In the genomic region with DNA sequence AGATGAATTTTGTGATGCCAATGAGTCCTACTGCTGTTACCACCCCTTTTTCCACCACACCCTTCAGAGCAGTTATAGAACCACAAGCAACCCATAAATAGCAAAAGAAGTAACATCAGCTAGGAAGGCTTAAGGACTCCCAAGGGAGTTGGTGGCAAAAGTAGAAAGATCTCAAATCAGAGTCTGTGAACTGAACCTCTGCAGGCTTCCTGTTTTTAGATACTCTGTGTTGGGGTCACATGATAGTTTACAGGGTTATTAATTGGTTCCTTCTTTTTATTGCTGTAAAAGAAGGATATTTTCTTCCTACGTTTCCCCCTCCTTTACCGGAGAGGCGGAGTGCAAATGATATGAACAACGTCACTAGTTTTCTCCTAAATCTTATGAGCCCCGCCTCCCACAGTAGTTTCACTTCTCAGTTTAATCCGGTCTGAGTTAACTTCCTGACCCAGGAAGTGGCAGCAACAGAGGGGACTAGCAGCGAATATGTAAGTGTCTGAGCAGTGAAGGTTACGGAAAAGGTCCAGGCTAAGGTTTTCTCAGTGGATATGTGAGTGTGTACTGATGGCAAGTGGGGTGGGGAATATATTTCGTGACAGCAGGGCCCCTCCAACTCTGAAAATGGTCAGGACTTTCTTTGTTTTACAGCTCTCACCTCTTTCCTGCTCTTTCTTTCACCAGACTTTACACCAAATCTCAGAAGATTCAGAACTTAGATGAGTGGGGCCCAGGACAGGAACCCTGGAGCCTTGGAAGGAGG, we compare ENCODE assay signal across 1 cellular context.
TF ChIP-seq lines count a peak whose summit lies in the region.

A gene with protein sequence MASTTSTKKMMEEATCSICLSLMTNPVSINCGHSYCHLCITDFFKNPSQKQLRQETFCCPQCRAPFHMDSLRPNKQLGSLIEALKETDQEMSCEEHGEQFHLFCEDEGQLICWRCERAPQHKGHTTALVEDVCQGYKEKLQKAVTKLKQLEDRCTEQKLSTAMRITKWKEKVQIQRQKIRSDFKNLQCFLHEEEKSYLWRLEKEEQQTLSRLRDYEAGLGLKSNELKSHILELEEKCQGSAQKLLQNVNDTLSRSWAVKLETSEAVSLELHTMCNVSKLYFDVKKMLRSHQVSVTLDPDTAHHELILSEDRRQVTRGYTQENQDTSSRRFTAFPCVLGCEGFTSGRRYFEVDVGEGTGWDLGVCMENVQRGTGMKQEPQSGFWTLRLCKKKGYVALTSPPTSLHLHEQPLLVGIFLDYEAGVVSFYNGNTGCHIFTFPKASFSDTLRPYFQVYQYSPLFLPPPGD (plus strand): TSS at position 435 of the 760 bp plus-strand sequence. CDS start 3,721 bp downstream, outside the sequence.

TF ChIP-seq in K562, 482 proteins besides CTCF, POLR2A, EP300 and RAD21 (continued from another document and continues in another):
- TF ChIP-seq, protein P1, sequence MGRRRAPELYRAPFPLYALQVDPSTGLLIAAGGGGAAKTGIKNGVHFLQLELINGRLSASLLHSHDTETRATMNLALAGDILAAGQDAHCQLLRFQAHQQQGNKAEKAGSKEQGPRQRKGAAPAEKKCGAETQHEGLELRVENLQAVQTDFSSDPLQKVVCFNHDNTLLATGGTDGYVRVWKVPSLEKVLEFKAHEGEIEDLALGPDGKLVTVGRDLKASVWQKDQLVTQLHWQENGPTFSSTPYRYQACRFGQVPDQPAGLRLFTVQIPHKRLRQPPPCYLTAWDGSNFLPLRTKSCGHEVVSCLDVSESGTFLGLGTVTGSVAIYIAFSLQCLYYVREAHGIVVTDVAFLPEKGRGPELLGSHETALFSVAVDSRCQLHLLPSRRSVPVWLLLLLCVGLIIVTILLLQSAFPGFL (CRISPR knock-in tag; IDR thresholded peaks at IDR 0.05), result no peak
- TF ChIP-seq BHLHE40 (IDR thresholded peaks at IDR 0.05; ENCODE audit: low read length) (no peak), ZNF551 (CRISPR knock-in tag; IDR thresholded peaks at IDR 0.05) (no peak), FOXA1 (IDR thresholded peaks at IDR 0.05; ENCODE audit: borderline replicate concordance) (no peak), POLR3A (IDR thresholded peaks at IDR 0.05; ENCODE audit: borderline replicate concordance, extremely low read depth, insufficient read depth, insufficient read length) (no peak), SMARCC2 (IDR thresholded peaks at IDR 0.05; ENCODE audit: low read depth) (no peak), TAF7 (tag; IDR thresholded peaks at IDR 0.05) (peak; percentile 84), NFYB (IDR thresholded peaks at IDR 0.05; ENCODE audit: extremely low read depth, insufficient read length) (no peak), CEBPG (CRISPR knock-in tag; IDR thresholded peaks at IDR 0.05) (no peak), CEBPG (tag; conservative IDR thresholded peaks at IDR 0.05 in 1 of 2, IDR thresholded peaks at IDR 0.05 in 1 of 2) (no peak), RBM15 (IDR thresholded peaks at IDR 0.05; ENCODE audit: insufficient read depth, low read length) (no peak), WHSC1 (IDR thresholded peaks at IDR 0.05; ENCODE audit: low read length) (no peak), SMARCE1 (IDR thresholded peaks at IDR 0.05) (peak; percentile 22; the same call in 1 of the 2 replicates), DMBX1 (CRISPR knock-in tag; IDR thresholded peaks at IDR 0.05; ENCODE audit: borderline replicate concordance) (no peak), ELF2 (CRISPR knock-in tag; IDR thresholded peaks at IDR 0.05) (no peak), CAMTA2 (CRISPR knock-in tag; conservative IDR thresholded peaks at IDR 0.05) (no peak), ZNF764 (CRISPR knock-in tag; IDR thresholded peaks at IDR 0.05; ENCODE audit: low read depth) (no peak), ZNF282 (CRISPR knock-in tag; IDR thresholded peaks at IDR 0.05) (no peak), TEAD4 (IDR thresholded peaks at IDR 0.05; ENCODE audit: low read length) (no peak), TEAD4 (CRISPR knock-in tag; IDR thresholded peaks at IDR 0.05; ENCODE audit: borderline replicate concordance) (no peak), TCFL5 (CRISPR knock-in tag; conservative IDR thresholded peaks at IDR 0.05) (no peak), ZNF76 (CRISPR knock-in tag; IDR thresholded peaks at IDR 0.05; ENCODE audit: borderline replicate concordance) (no peak), ZNF830 (CRISPR knock-in tag; IDR thresholded peaks at IDR 0.05) (peak; percentile 89; the same call in 1 of the 2 replicates), MBD2 (IDR thresholded peaks at IDR 0.05; ENCODE audit: borderline replicate concordance, low read depth) (peak; percentile 49; the same call in 1 of the 2 replicates), SAFB2 (IDR thresholded peaks at IDR 0.05; ENCODE audit: borderline replicate concordance, low read depth, low read length, severe bottlenecking) (no peak), POLR2AphosphoS2 (IDR thresholded peaks at IDR 0.05; ENCODE audit: low read length) (peak; percentile 45; the same call in 1 of the 2 replicates), PPARD (CRISPR knock-in tag; IDR thresholded peaks at IDR 0.05) (no peak), MEIS2 (IDR thresholded peaks at IDR 0.05; ENCODE audit: partially characterized antibody) (peak; percentile 79), ZNF3 (CRISPR knock-in tag; IDR thresholded peaks at IDR 0.05) (no peak), DACH1 (IDR thresholded peaks at IDR 0.05; ENCODE audit: partially characterized antibody) (no peak)
- TF ChIP-seq, protein P2, sequence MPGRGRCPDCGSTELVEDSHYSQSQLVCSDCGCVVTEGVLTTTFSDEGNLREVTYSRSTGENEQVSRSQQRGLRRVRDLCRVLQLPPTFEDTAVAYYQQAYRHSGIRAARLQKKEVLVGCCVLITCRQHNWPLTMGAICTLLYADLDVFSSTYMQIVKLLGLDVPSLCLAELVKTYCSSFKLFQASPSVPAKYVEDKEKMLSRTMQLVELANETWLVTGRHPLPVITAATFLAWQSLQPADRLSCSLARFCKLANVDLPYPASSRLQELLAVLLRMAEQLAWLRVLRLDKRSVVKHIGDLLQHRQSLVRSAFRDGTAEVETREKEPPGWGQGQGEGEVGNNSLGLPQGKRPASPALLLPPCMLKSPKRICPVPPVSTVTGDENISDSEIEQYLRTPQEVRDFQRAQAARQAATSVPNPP (IDR thresholded peaks at IDR 0.05; ENCODE audit: borderline replicate concordance, insufficient read depth, insufficient read length), result no peak
- TF ChIP-seq, protein P3, sequence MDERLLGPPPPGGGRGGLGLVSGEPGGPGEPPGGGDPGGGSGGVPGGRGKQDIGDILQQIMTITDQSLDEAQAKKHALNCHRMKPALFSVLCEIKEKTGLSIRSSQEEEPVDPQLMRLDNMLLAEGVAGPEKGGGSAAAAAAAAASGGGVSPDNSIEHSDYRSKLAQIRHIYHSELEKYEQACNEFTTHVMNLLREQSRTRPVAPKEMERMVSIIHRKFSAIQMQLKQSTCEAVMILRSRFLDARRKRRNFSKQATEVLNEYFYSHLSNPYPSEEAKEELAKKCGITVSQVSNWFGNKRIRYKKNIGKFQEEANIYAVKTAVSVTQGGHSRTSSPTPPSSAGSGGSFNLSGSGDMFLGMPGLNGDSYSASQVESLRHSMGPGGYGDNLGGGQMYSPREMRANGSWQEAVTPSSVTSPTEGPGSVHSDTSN (CRISPR knock-in tag; IDR thresholded peaks at IDR 0.05; ENCODE audit: low read depth), result no peak
- TF ChIP-seq, protein P3 (tag; conservative IDR thresholded peaks at IDR 0.05; ENCODE audit: low read depth), result peak; percentile 69
- TF ChIP-seq, protein P4, sequence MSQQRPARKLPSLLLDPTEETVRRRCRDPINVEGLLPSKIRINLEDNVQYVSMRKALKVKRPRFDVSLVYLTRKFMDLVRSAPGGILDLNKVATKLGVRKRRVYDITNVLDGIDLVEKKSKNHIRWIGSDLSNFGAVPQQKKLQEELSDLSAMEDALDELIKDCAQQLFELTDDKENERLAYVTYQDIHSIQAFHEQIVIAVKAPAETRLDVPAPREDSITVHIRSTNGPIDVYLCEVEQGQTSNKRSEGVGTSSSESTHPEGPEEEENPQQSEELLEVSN (IDR thresholded peaks at IDR 0.05; ENCODE audit: borderline replicate concordance in 1 of 2, extremely low read depth in 1 of 2, insufficient read depth in 1 of 2, insufficient read length in 1 of 2, low read depth in 1 of 2, low read length in 1 of 2, poor library complexity in 1 of 2, severe bottlenecking in 1 of 2), result no peak
- TF ChIP-seq, protein P5, sequence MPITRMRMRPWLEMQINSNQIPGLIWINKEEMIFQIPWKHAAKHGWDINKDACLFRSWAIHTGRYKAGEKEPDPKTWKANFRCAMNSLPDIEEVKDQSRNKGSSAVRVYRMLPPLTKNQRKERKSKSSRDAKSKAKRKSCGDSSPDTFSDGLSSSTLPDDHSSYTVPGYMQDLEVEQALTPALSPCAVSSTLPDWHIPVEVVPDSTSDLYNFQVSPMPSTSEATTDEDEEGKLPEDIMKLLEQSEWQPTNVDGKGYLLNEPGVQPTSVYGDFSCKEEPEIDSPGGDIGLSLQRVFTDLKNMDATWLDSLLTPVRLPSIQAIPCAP (CRISPR knock-in tag; IDR thresholded peaks at IDR 0.05; ENCODE audit: borderline replicate concordance), result no peak
- TF ChIP-seq, protein P6, sequence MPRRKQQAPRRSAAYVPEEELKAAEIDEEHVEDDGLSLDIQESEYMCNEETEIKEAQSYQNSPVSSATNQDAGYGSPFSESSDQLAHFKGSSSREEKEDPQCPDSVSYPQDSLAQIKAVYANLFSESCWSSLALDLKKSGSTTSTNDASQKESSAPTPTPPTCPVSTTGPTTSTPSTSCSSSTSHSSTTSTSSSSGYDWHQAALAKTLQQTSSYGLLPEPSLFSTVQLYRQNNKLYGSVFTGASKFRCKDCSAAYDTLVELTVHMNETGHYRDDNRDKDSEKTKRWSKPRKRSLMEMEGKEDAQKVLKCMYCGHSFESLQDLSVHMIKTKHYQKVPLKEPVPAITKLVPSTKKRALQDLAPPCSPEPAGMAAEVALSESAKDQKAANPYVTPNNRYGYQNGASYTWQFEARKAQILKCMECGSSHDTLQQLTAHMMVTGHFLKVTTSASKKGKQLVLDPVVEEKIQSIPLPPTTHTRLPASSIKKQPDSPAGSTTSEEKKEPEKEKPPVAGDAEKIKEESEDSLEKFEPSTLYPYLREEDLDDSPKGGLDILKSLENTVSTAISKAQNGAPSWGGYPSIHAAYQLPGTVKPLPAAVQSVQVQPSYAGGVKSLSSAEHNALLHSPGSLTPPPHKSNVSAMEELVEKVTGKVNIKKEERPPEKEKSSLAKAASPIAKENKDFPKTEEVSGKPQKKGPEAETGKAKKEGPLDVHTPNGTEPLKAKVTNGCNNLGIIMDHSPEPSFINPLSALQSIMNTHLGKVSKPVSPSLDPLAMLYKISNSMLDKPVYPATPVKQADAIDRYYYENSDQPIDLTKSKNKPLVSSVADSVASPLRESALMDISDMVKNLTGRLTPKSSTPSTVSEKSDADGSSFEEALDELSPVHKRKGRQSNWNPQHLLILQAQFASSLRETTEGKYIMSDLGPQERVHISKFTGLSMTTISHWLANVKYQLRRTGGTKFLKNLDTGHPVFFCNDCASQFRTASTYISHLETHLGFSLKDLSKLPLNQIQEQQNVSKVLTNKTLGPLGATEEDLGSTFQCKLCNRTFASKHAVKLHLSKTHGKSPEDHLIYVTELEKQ (CRISPR knock-in tag; IDR thresholded peaks at IDR 0.05), result no peak
- TF ChIP-seq, protein P7, sequence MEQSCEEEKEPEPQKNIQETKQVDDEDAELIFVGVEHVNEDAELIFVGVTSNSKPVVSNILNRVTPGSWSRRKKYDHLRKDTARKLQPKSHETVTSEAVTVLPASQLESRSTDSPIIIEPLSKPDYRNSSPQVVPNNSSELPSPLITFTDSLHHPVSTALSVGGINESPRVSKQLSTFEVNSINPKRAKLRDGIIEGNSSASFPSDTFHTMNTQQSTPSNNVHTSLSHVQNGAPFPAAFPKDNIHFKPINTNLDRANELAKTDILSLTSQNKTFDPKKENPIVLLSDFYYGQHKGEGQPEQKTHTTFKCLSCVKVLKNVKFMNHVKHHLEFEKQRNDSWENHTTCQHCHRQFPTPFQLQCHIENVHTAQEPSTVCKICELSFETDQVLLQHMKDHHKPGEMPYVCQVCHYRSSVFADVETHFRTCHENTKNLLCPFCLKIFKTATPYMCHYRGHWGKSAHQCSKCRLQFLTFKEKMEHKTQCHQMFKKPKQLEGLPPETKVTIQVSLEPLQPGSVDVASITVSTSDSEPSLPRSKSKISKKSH (CRISPR knock-in tag; IDR thresholded peaks at IDR 0.05), result 0 out of 2 replicates have a peak, but pooled peaks have one; percentile 57
- TF ChIP-seq, protein P8, sequence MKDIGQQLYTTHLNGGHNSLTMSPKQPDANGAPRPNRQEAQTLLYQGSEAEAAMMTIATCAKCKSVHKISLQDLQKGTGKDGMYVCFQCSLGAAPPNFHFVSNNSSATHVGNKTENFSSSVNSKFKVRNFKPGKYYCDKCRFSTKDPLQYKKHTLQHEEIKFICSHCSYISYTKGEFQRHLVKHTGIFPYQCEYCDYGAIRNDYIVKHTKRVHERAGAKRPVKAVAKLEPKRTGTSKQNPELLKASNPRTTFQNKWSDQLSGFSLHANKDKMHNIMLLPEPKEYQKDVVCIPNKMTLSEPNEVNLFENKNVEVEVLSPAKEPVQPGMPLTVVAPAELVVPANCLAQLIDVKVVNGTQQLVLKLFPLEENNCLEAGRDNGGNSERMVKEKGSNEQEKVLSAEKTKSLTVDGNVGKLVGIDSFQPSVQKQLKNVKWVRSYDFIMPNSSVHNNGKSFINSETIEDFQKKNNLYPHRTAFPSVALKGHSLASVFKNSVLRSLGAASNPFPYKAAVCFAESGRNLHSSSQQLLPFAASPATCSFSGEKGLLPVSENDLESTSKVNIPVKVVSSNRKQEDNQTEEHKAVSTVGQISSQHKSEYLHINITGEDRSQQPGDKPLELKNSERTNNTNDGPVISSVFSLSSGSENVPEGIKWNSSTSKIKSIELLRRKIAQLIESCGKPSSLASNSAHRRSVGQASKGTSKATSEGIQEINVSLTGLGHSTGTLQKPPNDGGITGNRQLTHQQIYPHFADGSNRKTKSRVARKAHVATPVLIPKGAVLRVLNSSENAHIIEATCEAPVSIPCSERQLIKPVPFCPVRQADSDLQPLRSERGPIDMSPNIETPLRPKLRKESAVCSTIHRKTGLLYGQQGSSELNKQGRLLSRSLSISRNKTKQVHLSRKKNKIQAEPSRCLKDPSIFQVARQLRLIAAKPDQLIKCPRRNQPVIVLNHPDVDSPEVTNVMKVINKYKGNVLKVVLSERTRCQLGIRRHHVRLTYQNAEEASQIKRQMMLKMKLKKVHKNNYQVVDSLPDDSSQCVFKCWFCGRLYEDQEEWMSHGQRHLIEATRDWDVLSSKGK (CRISPR knock-in tag; IDR thresholded peaks at IDR 0.05), result no peak
- TF ChIP-seq, protein P9, sequence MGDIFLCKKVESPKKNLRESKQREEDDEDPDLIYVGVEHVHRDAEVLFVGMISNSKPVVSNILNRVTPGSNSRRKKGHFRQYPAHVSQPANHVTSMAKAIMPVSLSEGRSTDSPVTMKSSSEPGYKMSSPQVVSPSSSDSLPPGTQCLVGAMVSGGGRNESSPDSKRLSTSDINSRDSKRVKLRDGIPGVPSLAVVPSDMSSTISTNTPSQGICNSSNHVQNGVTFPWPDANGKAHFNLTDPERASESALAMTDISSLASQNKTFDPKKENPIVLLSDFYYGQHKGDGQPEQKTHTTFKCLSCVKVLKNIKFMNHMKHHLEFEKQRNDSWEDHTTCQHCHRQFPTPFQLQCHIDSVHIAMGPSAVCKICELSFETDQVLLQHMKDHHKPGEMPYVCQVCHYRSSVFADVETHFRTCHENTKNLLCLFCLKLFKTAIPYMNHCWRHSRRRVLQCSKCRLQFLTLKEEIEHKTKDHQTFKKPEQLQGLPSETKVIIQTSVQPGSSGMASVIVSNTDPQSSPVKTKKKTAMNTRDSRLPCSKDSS (IDR thresholded peaks at IDR 0.05; ENCODE audit: low read depth, partially characterized antibody), result no peak
